32 cellular contexts compared by ENCODE assay signal in the genomic region with DNA sequence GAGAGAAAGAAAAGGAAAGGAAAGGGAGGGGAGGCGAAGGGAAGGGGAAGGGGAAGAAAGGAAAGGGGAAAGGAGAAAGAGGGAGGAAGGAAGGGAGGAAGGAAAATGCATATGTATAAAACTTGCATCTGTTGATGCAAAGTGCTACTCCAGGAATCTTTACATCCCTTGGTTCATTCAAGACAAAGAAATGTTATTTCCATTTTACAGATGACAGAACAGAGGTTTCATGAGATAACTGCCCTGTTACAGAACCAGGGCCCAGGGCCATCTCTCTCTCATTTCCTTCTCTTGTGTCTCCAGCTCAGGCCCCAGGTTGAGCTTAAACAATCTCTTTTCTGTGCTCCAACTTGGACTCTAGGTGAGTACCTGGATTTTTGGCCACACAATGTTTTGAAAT. TPM values are rescaled to one million over a fixed set of nuclear protein-coding genes. Genes with fewer than 3 reads are reported as not detected.
DNase-seq lines count a peak whose midpoint lies in the region; ATAC-seq and TF ChIP-seq lines count a peak whose summit lies in the region.
"Had no signal": no experiment of that assay in that cellular context is flagged by ENCODE, and none has a peak within 500 bp of the region (broad histone marks: within the 10 kb centered on the region; RNA-seq: fewer than 3 reads in every experiment).

No MANE protein-coding gene starts in this region.

- H3K27ac ChIP-seq in WERI-Rb-1: no peak overlapping the region
- H3K27ac ChIP-seq: breast epithelium, gastroesophageal sphincter, HL-60, lower lobe of right lung, neutrophil, vagina had no signal

- no peaks in the 10 kb centered on the region for H3K9me3 ChIP-seq in WERI-Rb-1 (ENCODE audit: severe bottlenecking)
- H3K9me3 ChIP-seq: breast epithelium, gastroesophageal sphincter, lower lobe of right lung, mucosa of descending colon, neutrophil, vagina had no signal

- no peaks in the 10 kb centered on the region for H3K27me3 ChIP-seq in WERI-Rb-1 (ENCODE audit: insufficient read depth, low read depth, severe bottlenecking)
- H3K27me3 ChIP-seq: breast epithelium, gastroesophageal sphincter, neutrophil, vagina had no signal

- intact Hi-C loops in natural killer cell (cut with micrococcal nuclease): loop anchor here (2.0 to 10.0 kb wide), 3 partner anchors 55 to 877 kb away; no protein-coding TSS in a partner anchor
- intact Hi-C loops in activated B cell treated with CpG ODN at 0.5 μM for 24 hours (cut with micrococcal nuclease): loop anchor here (5.0 kb wide), 3 partner anchors 632 to 843 kb away; partner anchors contain the start of genes LCP1, TSC22D1 and ZC3H13

- no peak for TF ChIP-seq CTCF in natural killer cell (IDR thresholded peaks at IDR 0.05)
- TF ChIP-seq CTCF in activated B cell treated with CpG ODN at 0.5 μM for 24 hours (IDR thresholded peaks at IDR 0.05): no peak
- no peak for TF ChIP-seq CTCF in WERI-Rb-1 (IDR thresholded peaks at IDR 0.05; ENCODE audit: low read depth, low read length)

- peak overlapping the region; percentile 2 to 57 for H3K27ac Mint-ChIP-seq in natural killer cell
- no peak overlapping the region for H3K27ac Mint-ChIP-seq in natural killer cell treated with Interleukin-12 subunit alpha and Interleukin-12 subunit beta and Interleukin-15 and Interleukin-18, amount 100 ng/mL, for 72 hours
- H3K27ac Mint-ChIP-seq in activated B cell treated with CpG ODN at 0.5 μM for 24 hours: peak overlapping the region; percentile 70
- peak overlapping the region in 1 of 6 donors; percentile 60 for H3K27ac Mint-ChIP-seq in naive B cell
- H3K27ac Mint-ChIP-seq: activated CD4-positive, alpha-beta T cell treated with anti-CD3 and anti-CD28 coated beads, Interleukin-2, amount 10 ng/mL, durations not matched to agents 7 days and 5 days; stimulated activated naive CD8-positive, alpha-beta T cell treated with anti-CD3 and anti-CD28 coated beads, Interleukin-15, amount 100 ng/mL, for 72 hours; WTC11 had no signal

- ATAC-seq in natural killer cell (no peak), activated B cell treated with CpG ODN at 0.5 μM for 24 hours (ENCODE audit: low read depth) (no peak), naive B cell (ENCODE audit: low read depth in 2 of 2) (no peak), GM18873 (IDR thresholded peaks at IDR 0.05; ENCODE audit: low FRiP score, unreplicated experiment) (no peak)
- no peak for ATAC-seq in natural killer cell treated with Interleukin-12 subunit alpha and Interleukin-12 subunit beta and Interleukin-15 and Interleukin-18, amount 100 ng/mL, for 72 hours
- ATAC-seq: gastroesophageal sphincter; GM12878; lower lobe of right lung; mucosa of descending colon; Panc1; right cardiac atrium; stimulated activated naive CD8-positive, alpha-beta T cell treated with anti-CD3 and anti-CD28 coated beads, Interleukin-15, amount 100 ng/mL, for 72 hours; WTC11 had no signal

- peaks cover 18 to 20% of the 10 kb centered on the region in 2 donors for H3K4me1 Mint-ChIP-seq in natural killer cell
- peaks cover 14% of the 10 kb centered on the region in 2 donors for H3K4me1 Mint-ChIP-seq in natural killer cell treated with Interleukin-12 subunit alpha and Interleukin-12 subunit beta and Interleukin-15 and Interleukin-18, amount 100 ng/mL, for 72 hours (ENCODE audit: low read depth in 2 of 2)
- peaks cover 14% of the 10 kb centered on the region for H3K4me1 Mint-ChIP-seq in activated B cell treated with CpG ODN at 0.5 μM for 24 hours
- peaks cover 12 to 20% (median 20%) of the 10 kb centered on the region in 3 donors for H3K4me1 Mint-ChIP-seq in naive B cell

- DNase-seq in natural killer cell (no peak), activated B cell treated with CpG ODN at 0.5 μM for 24 hours (no peak), naive B cell (no peak), WERI-Rb-1 (no peak), OCI-M1 (lab: John Stamatoyannopoulos, UW) (no peak)
- DNase-seq in natural killer cell treated with Interleukin-12 subunit alpha and Interleukin-12 subunit beta and Interleukin-15 and Interleukin-18, amount 100 ng/mL, for 72 hours (ENCODE audit: low spot score): no peak
- DNase-seq in effector CD8-positive, alpha-beta T cell (lab: John Stamatoyannopoulos, UW): no peak
- DNase-seq: activated CD4-positive, alpha-beta T cell treated with anti-CD3 and anti-CD28 coated beads, Interleukin-2, amount 10 ng/mL, durations not matched to agents 7 days and 5 days; activated naive CD4-positive, alpha-beta T cell treated with anti-CD3 and anti-CD28 coated beads, Interleukin-2, amount 50 U/mL, for 16 hours; DMS153; Karpas-422; kidney glomerular epithelial cell; lower lobe of right lung; NCI-H1436; NCI-H2081; NCI-H226; NCI-H69; posterior cingulate gyrus; right cardiac atrium; SHP77; stimulated activated CD8-positive, alpha-beta memory T cell treated with anti-CD3 and anti-CD28 coated beads, Interleukin-4, amount 100 ng/mL, for 48 hours; stimulated activated naive CD8-positive, alpha-beta T cell treated with anti-CD3 and anti-CD28 coated beads, Interleukin-15, amount 100 ng/mL, for 72 hours had no signal

- no peak overlapping the region for H3K4me3 ChIP-seq in WERI-Rb-1 (ENCODE audit: low read depth, low read length)
- H3K4me3 ChIP-seq: breast epithelium, gastroesophageal sphincter, GM12878, lower lobe of right lung, mucosa of descending colon, vagina had no signal

- H3K36me3 ChIP-seq in WERI-Rb-1: no peaks in the 10 kb centered on the region
- H3K36me3 ChIP-seq: breast epithelium, gastroesophageal sphincter, lower lobe of right lung, neutrophil, vagina had no signal

- POLR2A ChIA-PET in activated B cell treated with CpG ODN at 0.5 μM for 24 hours (lab: Charles Lee): no interaction called here

- CTCF ChIA-PET in activated B cell treated with CpG ODN at 0.5 μM for 24 hours (lab: Charles Lee): interaction anchor here (0.9 kb wide), 1 partner anchor 26 kb away, joined by 3 read pairs; no protein-coding TSS in a partner anchor

- H3K4me3 Mint-ChIP-seq in natural killer cell (peak overlapping the region; percentile 72), activated B cell treated with CpG ODN at 0.5 μM for 24 hours (peak overlapping the region; percentile 50), naive B cell (peak overlapping the region; percentile 13 to 87 (median 56))
- no peak overlapping the region for H3K4me3 Mint-ChIP-seq in natural killer cell treated with Interleukin-12 subunit alpha and Interleukin-12 subunit beta and Interleukin-15 and Interleukin-18, amount 100 ng/mL, for 72 hours
- H3K4me3 Mint-ChIP-seq: activated CD4-positive, alpha-beta T cell treated with anti-CD3 and anti-CD28 coated beads, Interleukin-2, amount 10 ng/mL, durations not matched to agents 7 days and 5 days; stimulated activated naive CD8-positive, alpha-beta T cell treated with anti-CD3 and anti-CD28 coated beads, Interleukin-15, amount 100 ng/mL, for 72 hours; WTC11 had no signal

- no peaks in the 10 kb centered on the region for H3K9me3 Mint-ChIP-seq in natural killer cell
- H3K9me3 Mint-ChIP-seq in natural killer cell treated with Interleukin-12 subunit alpha and Interleukin-12 subunit beta and Interleukin-15 and Interleukin-18, amount 100 ng/mL, for 72 hours: no peaks in the 10 kb centered on the region
- no peaks in the 10 kb centered on the region for H3K9me3 Mint-ChIP-seq in activated B cell treated with CpG ODN at 0.5 μM for 24 hours
- H3K9me3 Mint-ChIP-seq in naive B cell: no peaks in the 10 kb centered on the region
- H3K9me3 Mint-ChIP-seq: activated CD4-positive, alpha-beta T cell treated with anti-CD3 and anti-CD28 coated beads, Interleukin-2, amount 10 ng/mL, durations not matched to agents 7 days and 5 days; stimulated activated naive CD8-positive, alpha-beta T cell treated with anti-CD3 and anti-CD28 coated beads, Interleukin-15, amount 100 ng/mL, for 72 hours; WTC11 had no signal

- no peaks in the 10 kb centered on the region for H3K36me3 Mint-ChIP-seq in natural killer cell
- H3K36me3 Mint-ChIP-seq in natural killer cell treated with Interleukin-12 subunit alpha and Interleukin-12 subunit beta and Interleukin-15 and Interleukin-18, amount 100 ng/mL, for 72 hours: no peaks in the 10 kb centered on the region
- peaks cover 10% of the 10 kb centered on the region for H3K36me3 Mint-ChIP-seq in activated B cell treated with CpG ODN at 0.5 μM for 24 hours (ENCODE audit: low read depth)
- no peaks in the 10 kb centered on the region for H3K36me3 Mint-ChIP-seq in naive B cell
- H3K36me3 Mint-ChIP-seq: WTC11 had no signal

- H3K27me3 Mint-ChIP-seq in natural killer cell (ENCODE audit: low read depth in 2 of 2): no peaks in the 10 kb centered on the region
- no peaks in the 10 kb centered on the region for H3K27me3 Mint-ChIP-seq in natural killer cell treated with Interleukin-12 subunit alpha and Interleukin-12 subunit beta and Interleukin-15 and Interleukin-18, amount 100 ng/mL, for 72 hours
- H3K27me3 Mint-ChIP-seq in activated B cell treated with CpG ODN at 0.5 μM for 24 hours: no peaks in the 10 kb centered on the region
- no peaks in the 10 kb centered on the region for H3K27me3 Mint-ChIP-seq in naive B cell
- H3K27me3 Mint-ChIP-seq: activated CD4-positive, alpha-beta T cell treated with anti-CD3 and anti-CD28 coated beads, Interleukin-2, amount 10 ng/mL, durations not matched to agents 7 days and 5 days; stimulated activated naive CD8-positive, alpha-beta T cell treated with anti-CD3 and anti-CD28 coated beads, Interleukin-15, amount 100 ng/mL, for 72 hours had no signal

RNA-seq across cellular contexts. Expression of gene SLC25A30, which starts 1.8 kb away (rescaled TPM):
- 10 to 100 TPM; 15.0 to 22.3 (median 22.0) TPM for total RNA-seq in natural killer cell
- 10 to 100 TPM; 28.3 to 38.8 TPM for total RNA-seq in natural killer cell treated with Interleukin-12 subunit alpha and Interleukin-12 subunit beta and Interleukin-15 and Interleukin-18, amount 100 ng/mL, for 72 hours
- total RNA-seq in activated B cell treated with CpG ODN at 0.5 μM for 24 hours: 19.0 and 19.3 TPM in 2 replicates
- polyA plus RNA-seq in naive B cell (ENCODE audit: low read depth in 6 of 6): 1 to 10 TPM in 5 of 6 donors, not detected in 1; 2.5 to 4.0 (median 3.1) TPM

RNA-seq across cellular contexts. Expression of gene COG3, which starts 44.8 kb away (rescaled TPM):
- total RNA-seq in natural killer cell (10 to 100 TPM; 48.8 to 58.1 (median 55.6) TPM), activated B cell treated with CpG ODN at 0.5 μM for 24 hours (26.0 and 31.6 TPM in 2 replicates)
- 10 to 100 TPM; 41.0 to 50.9 TPM for total RNA-seq in natural killer cell treated with Interleukin-12 subunit alpha and Interleukin-12 subunit beta and Interleukin-15 and Interleukin-18, amount 100 ng/mL, for 72 hours
- polyA plus RNA-seq in naive B cell (ENCODE audit: low read depth in 6 of 6): 10 to 100 TPM; 12.4 to 63.1 (median 29.9) TPM

Comparison
In these comparisons a context has a peak if more than half of its experiments do, and no peak if none do; other contexts are left out.
1. H3K27ac Mint-ChIP-seq: peak in natural killer cell (2 of 2) and activated B cell treated with CpG ODN at 0.5 μM for 24 hours (single experiment); none in natural killer cell treated with Interleukin-12 subunit alpha and Interleukin-12 subunit beta and Interleukin-15 and Interleukin-18, amount 100 ng/mL, for 72 hours (0 of 2).